30 cellular contexts compared by ENCODE assay signal in the genomic region with DNA sequence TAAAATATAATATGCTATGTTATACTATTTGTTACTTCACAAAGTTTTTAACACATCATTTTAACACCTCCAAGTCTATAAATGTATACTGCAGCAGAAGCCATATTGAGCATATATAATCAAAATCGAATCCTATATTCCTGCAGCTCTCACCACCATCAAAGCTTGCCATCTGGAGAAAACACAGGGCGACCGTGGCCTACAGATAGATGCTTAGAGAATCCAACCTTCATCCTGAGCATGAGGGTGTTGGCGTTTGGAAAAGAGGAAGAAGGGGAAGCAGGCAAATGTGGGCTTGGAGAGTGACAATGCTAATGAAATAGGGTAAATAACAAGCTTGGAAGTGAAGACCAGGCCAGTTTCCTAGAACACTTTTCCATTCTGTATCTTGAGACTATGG.
"Had no signal": no experiment of that assay in that cellular context is flagged by ENCODE, and none has a peak within 500 bp of the region (broad histone marks: within the 10 kb centered on the region; RNA-seq: fewer than 3 reads in every experiment).

No MANE protein-coding gene starts in this region.

- DNase-seq: activated effector memory CD4-positive, alpha-beta T cell treated with anti-CD3 and anti-CD28 coated beads, Interleukin-2, amount 50 U/mL, for 16 hours; activated effector memory CD4-positive, alpha-beta T cell treated with Interleukin-2 at 50 U/mL for 16 hours; activated gamma-delta T cell; activated gamma-delta T cell treated with Interleukin-2 at 50 U/mL for 16 hours; activated naive CD4-positive, alpha-beta T cell; activated naive CD4-positive, alpha-beta T cell treated with anti-CD3 and anti-CD28 coated beads for 36 hours; activated naive CD4-positive, alpha-beta T cell treated with anti-CD3 and anti-CD28 coated beads, Interleukin-2, amount 10 ng/mL, durations not matched to agents 7 days and 5 days; activated naive CD4-positive, alpha-beta T cell treated with anti-CD3 and anti-CD28 coated beads, Interleukin-2, amount 50 U/mL, for 16 hours; activated naive CD4-positive, alpha-beta T cell treated with Interleukin-2 at 50 U/mL for 16 hours; activated naive CD8-positive, alpha-beta T cell treated with anti-CD3 and anti-CD28 coated beads for 36 hours; activated naive CD8-positive, alpha-beta T cell treated with anti-CD3 and anti-CD28 coated beads, Interleukin-2, amount 10 ng/mL, durations not matched to agents 7 days and 5 days; activated naive CD8-positive, alpha-beta T cell treated with anti-CD3 and anti-CD28 coated beads, Interleukin-2, amount 50 U/mL, for 24 hours; activated T-cell treated with anti-CD3 and anti-CD28 coated beads, Interleukin-2, amount 50 U/mL, for 1 hour; activated T-cell treated with anti-CD3 and anti-CD28 coated beads, Interleukin-2, amount 50 U/mL, for 24 hours; activated T-cell treated with anti-CD3 and anti-CD28 coated beads, Interleukin-2, amount 50 U/mL, for 4 hours; activated T-cell treated with anti-CD3 and anti-CD28 coated beads, Interleukin-2, amount 50 U/mL, for 48 hours; activated T-cell treated with anti-CD3 and anti-CD28 coated beads, Interleukin-2, amount 50 U/mL, for 72 hours; adrenal gland; amniotic stem cell; aorta; body of pancreas; brain microvascular endothelial cell; caudate nucleus; central memory CD4-positive, alpha-beta T cell; cerebellar nuclear complex had no signal

- H3K27me3 ChIP-seq: adrenal gland, ascending aorta, body of pancreas, brain microvascular endothelial cell, breast epithelium, cardiac muscle cell had no signal

- ATAC-seq: activated naive CD4-positive, alpha-beta T cell treated with anti-CD3 and anti-CD28 coated beads, Interleukin-2, amount 50 U/mL, for 72 hours; activated naive CD8-positive, alpha-beta T cell treated with anti-CD3 and anti-CD28 coated beads, Interleukin-2, amount 50 U/mL, for 24 hours; activated T-cell treated with anti-CD3 and anti-CD28 coated beads, Interleukin-2, amount 50 U/mL, for 4 hours; activated T-cell treated with anti-CD3 and anti-CD28 coated beads, Interleukin-2, amount 50 U/mL, for 72 hours; activated T-helper 17 cell treated with anti-CD3 and anti-CD28 coated beads, Interleukin-2, amount 50 U/mL, for 72 hours; body of pancreas had no signal

- H3K27ac ChIP-seq: adrenal gland, ascending aorta, body of pancreas, brain microvascular endothelial cell, breast epithelium, cardiac muscle cell had no signal

- H3K4me3 ChIP-seq: adrenal gland, ascending aorta, body of pancreas, breast epithelium, cardiac muscle cell had no signal
